Comparison of ENCODE assay signal across 1 cellular context in the genomic region with DNA sequence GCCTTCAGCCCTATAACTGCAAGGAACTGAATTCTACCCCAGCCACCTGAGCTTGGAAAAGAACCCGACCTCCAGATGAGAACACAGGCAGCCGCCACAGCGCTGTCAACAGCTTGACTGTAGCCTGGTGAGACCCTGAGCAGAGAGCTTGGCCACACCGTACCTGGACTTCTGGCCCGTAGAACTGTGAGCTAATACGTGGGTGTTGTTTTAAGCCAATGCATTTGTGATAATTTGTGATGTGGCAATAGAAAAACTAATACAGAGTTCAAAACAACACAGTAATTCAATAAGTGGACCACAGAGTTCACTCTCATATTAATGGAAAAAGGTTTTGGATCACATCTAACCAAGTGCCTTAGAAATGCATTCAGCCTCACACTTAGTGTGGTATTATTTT.
TF ChIP-seq lines count a peak whose summit lies in the region.

No MANE protein-coding gene starts in this region.

TF ChIP-seq in liver, 16 proteins besides CTCF, POLR2A, EP300 and RAD21 (continued from another document):
- TF ChIP-seq, protein P1, sequence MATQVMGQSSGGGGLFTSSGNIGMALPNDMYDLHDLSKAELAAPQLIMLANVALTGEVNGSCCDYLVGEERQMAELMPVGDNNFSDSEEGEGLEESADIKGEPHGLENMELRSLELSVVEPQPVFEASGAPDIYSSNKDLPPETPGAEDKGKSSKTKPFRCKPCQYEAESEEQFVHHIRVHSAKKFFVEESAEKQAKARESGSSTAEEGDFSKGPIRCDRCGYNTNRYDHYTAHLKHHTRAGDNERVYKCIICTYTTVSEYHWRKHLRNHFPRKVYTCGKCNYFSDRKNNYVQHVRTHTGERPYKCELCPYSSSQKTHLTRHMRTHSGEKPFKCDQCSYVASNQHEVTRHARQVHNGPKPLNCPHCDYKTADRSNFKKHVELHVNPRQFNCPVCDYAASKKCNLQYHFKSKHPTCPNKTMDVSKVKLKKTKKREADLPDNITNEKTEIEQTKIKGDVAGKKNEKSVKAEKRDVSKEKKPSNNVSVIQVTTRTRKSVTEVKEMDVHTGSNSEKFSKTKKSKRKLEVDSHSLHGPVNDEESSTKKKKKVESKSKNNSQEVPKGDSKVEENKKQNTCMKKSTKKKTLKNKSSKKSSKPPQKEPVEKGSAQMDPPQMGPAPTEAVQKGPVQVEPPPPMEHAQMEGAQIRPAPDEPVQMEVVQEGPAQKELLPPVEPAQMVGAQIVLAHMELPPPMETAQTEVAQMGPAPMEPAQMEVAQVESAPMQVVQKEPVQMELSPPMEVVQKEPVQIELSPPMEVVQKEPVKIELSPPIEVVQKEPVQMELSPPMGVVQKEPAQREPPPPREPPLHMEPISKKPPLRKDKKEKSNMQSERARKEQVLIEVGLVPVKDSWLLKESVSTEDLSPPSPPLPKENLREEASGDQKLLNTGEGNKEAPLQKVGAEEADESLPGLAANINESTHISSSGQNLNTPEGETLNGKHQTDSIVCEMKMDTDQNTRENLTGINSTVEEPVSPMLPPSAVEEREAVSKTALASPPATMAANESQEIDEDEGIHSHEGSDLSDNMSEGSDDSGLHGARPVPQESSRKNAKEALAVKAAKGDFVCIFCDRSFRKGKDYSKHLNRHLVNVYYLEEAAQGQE (IDR thresholded peaks at IDR 0.05): peak; percentile 49
- peak in 1 of 2 donors; percentile 60 for TF ChIP-seq EGR1 (IDR thresholded peaks at IDR 0.05; ENCODE audit: low read depth in 2 of 2)
- no peak for TF ChIP-seq GABPA (IDR thresholded peaks at IDR 0.05 in 1 of 2, conservative IDR thresholded peaks at IDR 0.05 in 1 of 2)
- peak; percentile 90 for TF ChIP-seq SP1 (IDR thresholded peaks at IDR 0.05)
- TF ChIP-seq ATF3 (IDR thresholded peaks at IDR 0.05): no peak
- TF ChIP-seq YY1 (IDR thresholded peaks at IDR 0.05): peak; percentile 34
- TF ChIP-seq, protein P2, sequence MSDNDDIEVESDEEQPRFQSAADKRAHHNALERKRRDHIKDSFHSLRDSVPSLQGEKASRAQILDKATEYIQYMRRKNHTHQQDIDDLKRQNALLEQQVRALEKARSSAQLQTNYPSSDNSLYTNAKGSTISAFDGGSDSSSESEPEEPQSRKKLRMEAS (IDR thresholded peaks at IDR 0.05): no peak
- TF ChIP-seq TAF1 (conservative IDR thresholded peaks at IDR 0.05): no peak
- TF ChIP-seq JUND (IDR thresholded peaks at IDR 0.05): peak; percentile 16 to 24
- no peak for TF ChIP-seq FOXA1 (IDR thresholded peaks at IDR 0.05)
- TF ChIP-seq, protein P3, sequence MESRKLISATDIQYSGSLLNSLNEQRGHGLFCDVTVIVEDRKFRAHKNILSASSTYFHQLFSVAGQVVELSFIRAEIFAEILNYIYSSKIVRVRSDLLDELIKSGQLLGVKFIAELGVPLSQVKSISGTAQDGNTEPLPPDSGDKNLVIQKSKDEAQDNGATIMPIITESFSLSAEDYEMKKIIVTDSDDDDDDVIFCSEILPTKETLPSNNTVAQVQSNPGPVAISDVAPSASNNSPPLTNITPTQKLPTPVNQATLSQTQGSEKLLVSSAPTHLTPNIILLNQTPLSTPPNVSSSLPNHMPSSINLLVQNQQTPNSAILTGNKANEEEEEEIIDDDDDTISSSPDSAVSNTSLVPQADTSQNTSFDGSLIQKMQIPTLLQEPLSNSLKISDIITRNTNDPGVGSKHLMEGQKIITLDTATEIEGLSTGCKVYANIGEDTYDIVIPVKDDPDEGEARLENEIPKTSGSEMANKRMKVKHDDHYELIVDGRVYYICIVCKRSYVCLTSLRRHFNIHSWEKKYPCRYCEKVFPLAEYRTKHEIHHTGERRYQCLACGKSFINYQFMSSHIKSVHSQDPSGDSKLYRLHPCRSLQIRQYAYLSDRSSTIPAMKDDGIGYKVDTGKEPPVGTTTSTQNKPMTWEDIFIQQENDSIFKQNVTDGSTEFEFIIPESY (IDR thresholded peaks at IDR 0.05): peak; percentile 21
- TF ChIP-seq HNF4G (IDR thresholded peaks at IDR 0.05): peak; percentile 41
- TF ChIP-seq RXRA (IDR thresholded peaks at IDR 0.05): peak; percentile 78 to 82
